Comparison of ENCODE assay signal across 21 cellular contexts in the genomic region with DNA sequence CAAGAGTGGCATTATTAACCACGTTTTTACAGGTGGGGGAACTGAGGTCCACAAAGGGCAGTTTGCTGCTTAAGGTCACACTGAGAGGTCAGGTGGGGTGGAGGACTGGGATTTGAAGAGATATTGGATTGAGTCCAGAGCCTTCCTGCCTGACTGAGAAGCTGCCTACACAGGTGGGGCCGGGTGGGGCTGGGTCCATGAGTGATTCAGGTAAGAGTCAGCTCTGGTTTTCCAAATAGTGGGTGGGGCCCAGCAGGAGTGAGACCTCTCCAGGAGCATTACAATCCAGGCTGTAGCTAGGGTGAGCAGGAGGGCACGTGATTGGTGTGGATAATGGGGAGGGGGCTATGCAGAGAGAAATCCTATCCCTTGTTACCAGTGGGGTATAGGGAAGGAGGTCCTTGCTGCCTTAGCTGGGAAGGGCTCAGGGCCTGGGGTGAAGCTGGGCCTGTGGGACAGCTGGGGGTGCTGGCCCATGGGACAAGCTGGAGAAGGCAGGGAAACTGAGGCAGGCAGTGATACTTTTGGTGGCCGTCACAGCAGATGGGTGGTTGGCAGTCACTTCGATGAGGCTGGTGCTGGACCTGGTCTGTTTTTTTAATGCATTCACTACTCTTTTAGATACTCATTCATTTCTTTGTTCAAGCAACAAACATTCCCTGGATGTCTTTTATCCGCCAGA. TPM values are rescaled to one million over a fixed set of nuclear protein-coding genes. Genes with fewer than 3 reads are reported as not detected.
A peak's percentile ranks its signal among the peaks of the same experiment; 100 is the strongest.
DNase-seq lines count a peak whose midpoint lies in the region; ATAC-seq and TF ChIP-seq lines count a peak whose summit lies in the region.
"Had no signal": no experiment of that assay in that cellular context is flagged by ENCODE, and none has a peak within 500 bp of the region (broad histone marks: within the 10 kb centered on the region; RNA-seq: fewer than 3 reads in every experiment).

No MANE protein-coding gene starts in this region.

- H3K27me3 ChIP-seq in breast epithelium (no peaks in the 10 kb centered on the region), spleen (replicated peaks in 1 of 7) (peaks cover 0 to 21% (median 0%) of the 10 kb centered on the region in 7 donors)

- no TSS peak for BruUV-seq in MCF 10A (replicated peaks; lab: Mats Ljungman, UMichigan)

- intact Hi-C loops in MCF 10A (cut with micrococcal nuclease) (loop anchor here (5.0 kb wide), 1 partner anchor 84 kb away; no protein-coding TSS in a partner anchor), breast epithelium (cut with DNase I; ENCODE audit: low total_unique reads) (no loop called here), spleen (cut with DNase I; ENCODE audit: low total_unique reads) (no loop called here), sciatic nerve (cut with DNase I) (no loop called here)

- no peak overlapping the region for H3K27ac ChIP-seq in breast epithelium
- no peak overlapping the region for H3K27ac ChIP-seq in spleen
- H3K27ac ChIP-seq: 22Rv1, GM23248 had no signal

- no peaks in the 10 kb centered on the region for H3K27me3 Mint-ChIP-seq in MCF 10A (ENCODE audit: insufficient read depth, unreplicated experiment)
- peaks cover 6% of the 10 kb centered on the region for H3K27me3 Mint-ChIP-seq in chondrocyte (ENCODE audit: low read depth)
- peaks cover 43% of the 10 kb centered on the region for H3K27me3 Mint-ChIP-seq in progenitor cell of endocrine pancreas
- H3K27me3 Mint-ChIP-seq: B cell had no signal

- H3K9me3 ChIP-seq in breast epithelium (peaks cover 0 to 6% of the 10 kb centered on the region in 2 donors), spleen (no peaks in the 10 kb centered on the region)

- ATAC-seq in sciatic nerve: no peak
- ATAC-seq: GM12878, HepG2 had no signal

- no peaks in the 10 kb centered on the region for H3K36me3 ChIP-seq in breast epithelium
- H3K36me3 ChIP-seq in spleen: no peaks in the 10 kb centered on the region

- no peak for TF ChIP-seq POLR2A in breast epithelium (IDR thresholded peaks at IDR 0.05)
- TF ChIP-seq POLR2A in spleen (IDR thresholded peaks at IDR 0.05): no peak

- POLR2A ChIA-PET in MCF 10A (lab: Yijun Ruan, JAX): interaction anchor here (0.8 to 1.5 kb wide), 2 partner anchors 9 to 14 kb away, joined by 3 to 4 read pairs; no protein-coding TSS in a partner anchor

- H3K36me3 Mint-ChIP-seq in MCF 10A (ENCODE audit: insufficient read depth, unreplicated experiment) (no peaks in the 10 kb centered on the region), chondrocyte (ENCODE audit: low read depth) (peaks cover 4% of the 10 kb centered on the region), progenitor cell of endocrine pancreas (ENCODE audit: insufficient read depth) (no peaks in the 10 kb centered on the region)
- H3K36me3 Mint-ChIP-seq: CD4-positive, CD25-positive, alpha-beta regulatory T cell had no signal

- WGBS in spleen, 5 donors: 87 to 93% (median 89%) methylated on average over 6 of the region's 6 CpGs

- H3K27ac Mint-ChIP-seq in MCF 10A (ENCODE audit: low read depth, unreplicated experiment): no peak overlapping the region
- H3K27ac Mint-ChIP-seq in chondrocyte (ENCODE audit: unreplicated experiment): no peak overlapping the region
- H3K27ac Mint-ChIP-seq in progenitor cell of endocrine pancreas: no peak overlapping the region
- H3K27ac Mint-ChIP-seq: CD4-positive, CD25-positive, alpha-beta regulatory T cell had no signal

- H3K4me1 ChIP-seq in breast epithelium: peaks cover 3 to 6% of the 10 kb centered on the region in 2 donors
- H3K4me1 ChIP-seq in spleen: peaks cover 7 to 30% (median 20%) of the 10 kb centered on the region in 6 donors

- CTCF ChIA-PET in MCF 10A (lab: Yijun Ruan, JAX): interaction anchor here (0.5 to 4.9 kb wide), 11 partner anchors 10 to 680 kb away, joined by 3 to 27 read pairs (median 4); no protein-coding TSS in a partner anchor

- TF ChIP-seq CTCF in MCF 10A (IDR thresholded peaks at IDR 0.05; ENCODE audit: unreplicated experiment) (no peak), breast epithelium (IDR thresholded peaks at IDR 0.05) (no peak), chondrocyte (IDR thresholded peaks at IDR 0.05) (no peak), spleen (IDR thresholded peaks at IDR 0.05 in 8 of 11, conservative IDR thresholded peaks at IDR 0.05 in 3 of 11) (no peak), progenitor cell of endocrine pancreas (IDR thresholded peaks at IDR 0.05; ENCODE audit: unreplicated experiment) (no peak)

- no peak overlapping the region for H3K4me3 ChIP-seq in breast epithelium
- H3K4me3 ChIP-seq in spleen: no peak overlapping the region
- H3K4me3 ChIP-seq: GM12878, GM23248 had no signal

- H3K9me3 Mint-ChIP-seq in MCF 10A (ENCODE audit: unreplicated experiment): peaks cover 7% of the 10 kb centered on the region
- H3K9me3 Mint-ChIP-seq in chondrocyte (ENCODE audit: low read depth): peaks cover 3% of the 10 kb centered on the region
- no peaks in the 10 kb centered on the region for H3K9me3 Mint-ChIP-seq in progenitor cell of endocrine pancreas (ENCODE audit: low read depth)

- H3K4me1 Mint-ChIP-seq in MCF 10A (ENCODE audit: insufficient read depth, unreplicated experiment) (peaks cover 6% of the 10 kb centered on the region), chondrocyte (ENCODE audit: low read depth) (peaks cover 4% of the 10 kb centered on the region), progenitor cell of endocrine pancreas (ENCODE audit: low read depth) (peaks cover 2% of the 10 kb centered on the region)

- no peak overlapping the region for H3K4me3 Mint-ChIP-seq in MCF 10A (ENCODE audit: unreplicated experiment)
- H3K4me3 Mint-ChIP-seq in chondrocyte (ENCODE audit: unreplicated experiment): no peak overlapping the region
- no peak overlapping the region for H3K4me3 Mint-ChIP-seq in progenitor cell of endocrine pancreas (ENCODE audit: low read depth)
- H3K4me3 Mint-ChIP-seq: B cell; CD4-positive, CD25-positive, alpha-beta regulatory T cell had no signal

- DNase-seq in MCF 10A (ENCODE audit: unreplicated experiment) (peak; percentile 76), breast epithelium (ENCODE audit: low spot score in 2 of 2) (no peak), chondrocyte (ENCODE audit: low spot score) (peak; percentile 56), kidney tubule cell (ENCODE audit: low spot score) (peak; percentile 13), spleen (peak; percentile 47), progenitor cell of endocrine pancreas (ENCODE audit: low spot score, unreplicated experiment) (no peak), sciatic nerve (ENCODE audit: low spot score) (no peak), DMS79 (lab: John Stamatoyannopoulos, UW) (no peak)
- DNase-seq: CD4-positive, CD25-positive, alpha-beta regulatory T cell; COR-L47; DMS 273 treated with DMSO at 0.1 percent for 48 hours; GM23248; KG1; NCI-H1417 treated with DMSO at 0.1 percent for 48 hours; NCI-H187 treated with DMSO at 0.1 percent for 48 hours; NCI-H2227 treated with DMSO at 0.1 percent for 48 hours; NCI-H510A treated with DMSO at 0.1 percent for 48 hours had no signal

RNA-seq across cellular contexts. Expression of gene PTGS1, which starts 2.9 kb away (rescaled TPM):
- total RNA-seq in MCF 10A (2022) (0.20 and 0.70 TPM in 2 replicates), breast epithelium (1 to 10 TPM; 2.6 to 8.0 (median 4.5) TPM), chondrocyte (0.59 to 2.7 TPM (median 0.97 TPM) in 3 replicates), spleen (10 to 100 TPM; 13.6 to 18.6 (median 15.3) TPM), progenitor cell of endocrine pancreas (0.07 and 0.22 TPM in 2 replicates), sciatic nerve (6.0 TPM)
- 1 to 10 TPM; 2.8 to 5.9 (median 4.9) TPM for polyA plus RNA-seq in spleen

Comparison
In these comparisons a context has a peak if more than half of its experiments do, and no peak if none do; other contexts are left out.
1. DNase-seq: peak in MCF 10A (single experiment), chondrocyte (single experiment), kidney tubule cell (single experiment) and spleen (single experiment); none in breast epithelium (0 of 2), progenitor cell of endocrine pancreas (single experiment), sciatic nerve (single experiment) and DMS79 (single experiment).